1 cellular context compared by ENCODE assay signal in genomic region chr2:214376631-214377624, GRCh38.
TF ChIP-seq lines count a peak whose summit lies in the region.

No MANE protein-coding gene starts in this region.

TF ChIP-seq in HepG2, 621 proteins besides CTCF, POLR2A, EP300 and RAD21:
- no peak for TF ChIP-seq DBP (CRISPR knock-in tag; IDR thresholded peaks at IDR 0.05; ENCODE audit: not compliant biosample characterization)
- TF ChIP-seq USF2 (IDR thresholded peaks at IDR 0.05; ENCODE audit: low read depth, low read length): 0 out of 2 replicates have a peak, but pooled peaks have one; percentile 4
- no peak for TF ChIP-seq USF2 (CRISPR knock-in tag; IDR thresholded peaks at IDR 0.05; ENCODE audit: borderline replicate concordance)
- TF ChIP-seq RAD51 (IDR thresholded peaks at IDR 0.05; ENCODE audit: borderline replicate concordance): peak; percentile 41; the same call in 1 of the 2 replicates
TF ChIP-seq in HepG2: peak in this region for 2.
